ENCODE assay signal across 1 cellular context in the genomic region with DNA sequence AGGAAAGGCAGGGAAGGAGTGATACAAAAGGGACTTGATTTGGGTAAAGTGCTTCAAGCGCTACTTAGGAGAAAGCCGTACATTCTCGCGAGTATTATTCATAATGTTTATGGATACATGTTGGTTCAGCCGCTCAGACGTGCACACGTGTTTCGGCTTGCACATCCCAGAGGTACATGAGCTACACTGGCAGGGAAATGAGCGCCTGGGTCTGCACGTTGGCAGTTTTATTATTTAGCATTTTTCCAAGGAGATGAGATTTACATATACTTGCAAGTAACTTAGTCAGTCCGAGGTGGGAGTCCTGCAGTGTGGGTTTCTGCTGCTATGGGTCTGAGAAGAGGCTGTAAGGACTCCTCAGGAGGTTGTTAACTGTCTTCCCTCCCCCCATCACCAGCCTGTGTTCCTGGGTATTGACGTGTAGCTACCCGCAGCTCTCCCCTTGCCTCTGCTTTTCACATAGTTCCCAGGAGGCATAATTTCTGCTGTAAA.
TF ChIP-seq lines count a peak whose summit lies in the region.

No MANE protein-coding gene starts in this region.

TF ChIP-seq in IMR-90, 13 proteins besides CTCF, POLR2A, EP300 and RAD21:
- TF ChIP-seq BHLHE40 (IDR thresholded peaks at IDR 0.05; ENCODE audit: low read depth, low read length) (no peak), MAFK (IDR thresholded peaks at IDR 0.05; ENCODE audit: low read depth, low read length) (no peak), CEBPB (IDR thresholded peaks at IDR 0.05; ENCODE audit: low read depth, low read length) (no peak), RFX5 (IDR thresholded peaks at IDR 0.05; ENCODE audit: low read depth, low read length) (no peak), MXI1 (IDR thresholded peaks at IDR 0.05; ENCODE audit: borderline replicate concordance, low read depth, low read length) (no peak), FOS (IDR thresholded peaks at IDR 0.05; ENCODE audit: low read depth, low read length) (no peak), NFE2L2 (IDR thresholded peaks at IDR 0.05; ENCODE audit: low read depth, low read length) (no peak), MAZ (IDR thresholded peaks at IDR 0.05; ENCODE audit: borderline replicate concordance, low read depth, low read length) (no peak), CHD1 (IDR thresholded peaks at IDR 0.05; ENCODE audit: low read depth, low read length) (no peak), SMC3 (IDR thresholded peaks at IDR 0.05; ENCODE audit: low read depth, low read length) (no peak), RCOR1 (IDR thresholded peaks at IDR 0.05; ENCODE audit: insufficient replicate concordance, low read length) (no peak)
- TF ChIP-seq, protein P1, sequence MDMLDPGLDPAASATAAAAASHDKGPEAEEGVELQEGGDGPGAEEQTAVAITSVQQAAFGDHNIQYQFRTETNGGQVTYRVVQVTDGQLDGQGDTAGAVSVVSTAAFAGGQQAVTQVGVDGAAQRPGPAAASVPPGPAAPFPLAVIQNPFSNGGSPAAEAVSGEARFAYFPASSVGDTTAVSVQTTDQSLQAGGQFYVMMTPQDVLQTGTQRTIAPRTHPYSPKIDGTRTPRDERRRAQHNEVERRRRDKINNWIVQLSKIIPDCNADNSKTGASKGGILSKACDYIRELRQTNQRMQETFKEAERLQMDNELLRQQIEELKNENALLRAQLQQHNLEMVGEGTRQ (IDR thresholded peaks at IDR 0.05; ENCODE audit: low read depth, low read length): no peak
- TF ChIP-seq, protein P2, sequence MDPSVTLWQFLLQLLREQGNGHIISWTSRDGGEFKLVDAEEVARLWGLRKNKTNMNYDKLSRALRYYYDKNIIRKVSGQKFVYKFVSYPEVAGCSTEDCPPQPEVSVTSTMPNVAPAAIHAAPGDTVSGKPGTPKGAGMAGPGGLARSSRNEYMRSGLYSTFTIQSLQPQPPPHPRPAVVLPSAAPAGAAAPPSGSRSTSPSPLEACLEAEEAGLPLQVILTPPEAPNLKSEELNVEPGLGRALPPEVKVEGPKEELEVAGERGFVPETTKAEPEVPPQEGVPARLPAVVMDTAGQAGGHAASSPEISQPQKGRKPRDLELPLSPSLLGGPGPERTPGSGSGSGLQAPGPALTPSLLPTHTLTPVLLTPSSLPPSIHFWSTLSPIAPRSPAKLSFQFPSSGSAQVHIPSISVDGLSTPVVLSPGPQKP (IDR thresholded peaks at IDR 0.05; ENCODE audit: borderline replicate concordance, low read depth, low read length): no peak
